In genomic region chr15:66459818-66460615, GRCh38 we compare ENCODE assay signal across 12 cellular contexts. TPM values are rescaled to one million over a fixed set of nuclear protein-coding genes. Genes with fewer than 3 reads are reported as not detected.
DNase-seq lines count a peak whose midpoint lies in the region; ATAC-seq lines count a peak whose summit lies in the region.
"Had no signal": no experiment of that assay in that cellular context is flagged by ENCODE, and none has a peak within 500 bp of the region (broad histone marks: within the 10 kb centered on the region; RNA-seq: fewer than 3 reads in every experiment).

No MANE protein-coding gene starts in this region.

- no peak overlapping the region for H3K4me3 Mint-ChIP-seq in activated CD8-positive, alpha-beta T cell treated with anti-CD3 and anti-CD28 coated beads, Interleukin-2, amount 10 ng/mL, durations not matched to agents 7 days and 5 days
- peak overlapping the region in 3 of 5 donors; percentile 4 to 19 (median 5) for H3K4me3 Mint-ChIP-seq in immature natural killer cell

- H3K9me3 Mint-ChIP-seq in activated CD8-positive, alpha-beta T cell treated with anti-CD3 and anti-CD28 coated beads, Interleukin-2, amount 10 ng/mL, durations not matched to agents 7 days and 5 days (ENCODE audit: insufficient read depth) = no peaks in the 10 kb centered on the region
- no peaks in the 10 kb centered on the region for H3K9me3 Mint-ChIP-seq in immature natural killer cell

- H3K4me1 Mint-ChIP-seq in activated CD8-positive, alpha-beta T cell treated with anti-CD3 and anti-CD28 coated beads, Interleukin-2, amount 10 ng/mL, durations not matched to agents 7 days and 5 days (ENCODE audit: low read depth) = peaks cover 9% of the 10 kb centered on the region
- H3K4me1 Mint-ChIP-seq in immature natural killer cell = peaks cover 19 to 20% of the 10 kb centered on the region in 2 donors

- H3K27ac Mint-ChIP-seq in activated CD8-positive, alpha-beta T cell treated with anti-CD3 and anti-CD28 coated beads, Interleukin-2, amount 10 ng/mL, durations not matched to agents 7 days and 5 days = peak overlapping the region; percentile 31
- H3K27ac Mint-ChIP-seq in immature natural killer cell = peak overlapping the region; percentile 18 to 73 (median 64)

- H3K27me3 Mint-ChIP-seq in activated CD8-positive, alpha-beta T cell treated with anti-CD3 and anti-CD28 coated beads, Interleukin-2, amount 10 ng/mL, durations not matched to agents 7 days and 5 days (ENCODE audit: low read depth) = no peaks in the 10 kb centered on the region
- H3K27me3 Mint-ChIP-seq in immature natural killer cell (ENCODE audit: low read depth in 3 of 3) = peaks cover 0 to 2% (median 0%) of the 10 kb centered on the region in 3 donors

- CTCF ChIA-PET in activated CD8-positive, alpha-beta T cell treated with anti-CD3 and anti-CD28 coated beads, Interleukin-2, amount 10 ng/mL, durations not matched to agents 7 days and 5 days (lab: Charles Lee) = interaction anchor here (1.9 kb wide), 1 partner anchor 14 kb away, joined by 4 read pairs; no protein-coding TSS in a partner anchor

- peaks cover 44% of the 10 kb centered on the region for H3K36me3 Mint-ChIP-seq in activated CD8-positive, alpha-beta T cell treated with anti-CD3 and anti-CD28 coated beads, Interleukin-2, amount 10 ng/mL, durations not matched to agents 7 days and 5 days (ENCODE audit: low read depth)
- H3K36me3 Mint-ChIP-seq in immature natural killer cell = peaks cover 0 to 12% (median 5%) of the 10 kb centered on the region in 3 donors

- ATAC-seq in activated CD8-positive, alpha-beta T cell treated with anti-CD3 and anti-CD28 coated beads, Interleukin-2, amount 10 ng/mL, durations not matched to agents 7 days and 5 days = no peak
- no peak for ATAC-seq in HG02885 (IDR thresholded peaks at IDR 0.05; ENCODE audit: poor library complexity, unreplicated experiment)
- ATAC-seq in HG03045 (IDR thresholded peaks at IDR 0.05; ENCODE audit: unreplicated experiment) = no peak
- ATAC-seq: left ventricle myocardium superior had no signal

- DNase-seq in AG08395 (ENCODE audit: low spot score) (peak; percentile 55), GM04503 (ENCODE audit: low read depth) (peak; percentile 19), immature natural killer cell (no peak), NCI-H526 treated with DMSO at 0.1 percent for 48 hours (lab: John Stamatoyannopoulos, UW) (no peak), HuH-7.5 (ENCODE audit: low spot score) (no peak)
- DNase-seq in activated CD8-positive, alpha-beta T cell treated with anti-CD3 and anti-CD28 coated beads, Interleukin-2, amount 10 ng/mL, durations not matched to agents 7 days and 5 days = no peak
- DNase-seq: left ventricle myocardium superior, NCI-H2107, SHP77 treated with DMSO at 0.1 percent for 48 hours, substantia nigra had no signal

- POLR2A ChIA-PET in activated CD8-positive, alpha-beta T cell treated with anti-CD3 and anti-CD28 coated beads, Interleukin-2, amount 10 ng/mL, durations not matched to agents 7 days and 5 days (lab: Charles Lee) = interaction anchor here (0.6 to 1.2 kb wide), 3 partner anchors 15 to 38 kb away, joined by 3 read pairs; no protein-coding TSS in a partner anchor

RNA-seq across cellular contexts. Expression of gene SNAPC5, which starts 37.5 kb away (rescaled TPM):
- total RNA-seq in activated CD8-positive, alpha-beta T cell treated with anti-CD3 and anti-CD28 coated beads, Interleukin-2, amount 10 ng/mL, durations not matched to agents 7 days and 5 days = 10 to 100 TPM; 25.0 to 25.7 TPM
- polyA plus RNA-seq in immature natural killer cell = 10 to 100 TPM; 48.9 to 88.4 (median 49.8) TPM

RNA-seq across cellular contexts. Expression of gene RPL4, which starts 44.6 kb away (rescaled TPM):
- 1,000 to 10,000 TPM; 2,498 to 2,528 TPM for total RNA-seq in activated CD8-positive, alpha-beta T cell treated with anti-CD3 and anti-CD28 coated beads, Interleukin-2, amount 10 ng/mL, durations not matched to agents 7 days and 5 days
- polyA plus RNA-seq in immature natural killer cell = 100 to 1,000 TPM; 391 to 659 (median 556) TPM

RNA-seq across cellular contexts. Expression of gene ZWILCH, which starts 45.1 kb away (rescaled TPM):
- total RNA-seq in activated CD8-positive, alpha-beta T cell treated with anti-CD3 and anti-CD28 coated beads, Interleukin-2, amount 10 ng/mL, durations not matched to agents 7 days and 5 days = 10 to 100 TPM; 37.2 to 44.8 TPM
- 10 to 100 TPM in 2 of 3 donors, 1 to 10 TPM in 1; 9.2 to 16.6 (median 12.5) TPM for polyA plus RNA-seq in immature natural killer cell

Comparison
In these comparisons a context has a peak if more than half of its experiments do, and no peak if none do; other contexts are left out.
1. DNase-seq: peak in AG08395 (single experiment) and GM04503 (single experiment); none in activated CD8-positive, alpha-beta T cell treated with anti-CD3 and anti-CD28 coated beads, Interleukin-2, amount 10 ng/mL, durations not matched to agents 7 days and 5 days (single experiment), immature natural killer cell (0 of 3), NCI-H526 treated with DMSO at 0.1 percent for 48 hours (single experiment) and HuH-7.5 (single experiment).